29 cellular contexts compared by ENCODE assay signal in the genomic region with DNA sequence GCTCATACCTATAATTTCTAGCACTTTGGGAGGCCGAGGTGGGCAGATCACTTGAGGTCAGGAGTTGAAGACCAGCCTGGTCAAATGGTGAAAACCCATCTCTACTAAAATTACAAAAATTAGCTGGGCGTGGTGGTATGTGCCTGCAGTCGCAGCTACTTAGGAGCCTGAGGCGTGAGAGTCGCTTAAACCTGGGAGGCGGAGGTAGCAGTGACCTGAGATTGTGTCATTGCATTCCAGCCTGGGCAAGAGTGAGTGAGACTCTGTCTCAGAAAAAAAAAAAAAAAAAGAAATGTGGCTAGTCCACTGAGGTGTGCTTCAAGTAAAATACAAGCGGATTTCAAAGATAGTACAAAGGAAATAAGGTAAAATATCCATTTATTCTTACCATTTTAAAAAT. TPM values are rescaled to one million over a fixed set of nuclear protein-coding genes. Genes with fewer than 3 reads are reported as not detected.
"Had no signal": no experiment of that assay in that cellular context is flagged by ENCODE, and none has a peak within 500 bp of the region (broad histone marks: within the 10 kb centered on the region; RNA-seq: fewer than 3 reads in every experiment).

No MANE protein-coding gene starts in this region.

- H3K4me3 ChIP-seq: ascending aorta, body of pancreas, cardiac muscle cell, SK-N-MC had no signal

- H3K36me3 ChIP-seq: ascending aorta, cardiac muscle cell had no signal

- H3K4me1 ChIP-seq: ascending aorta, body of pancreas had no signal

- H3K9me3 ChIP-seq: ascending aorta, body of pancreas had no signal

- H3K27me3 ChIP-seq: ascending aorta, body of pancreas had no signal

- DNase-seq: activated B cell treated with CpG ODN at 0.5 μM for 24 hours; activated CD4-positive, alpha-beta memory T cell treated with anti-CD3 and anti-CD28 coated beads for 36 hours; activated CD4-positive, alpha-beta T cell treated with anti-CD3 and anti-CD28 coated beads for 1 hour; activated CD4-positive, alpha-beta T cell treated with anti-CD3 and anti-CD28 coated beads, Interleukin-2, amount 10 ng/mL, durations not matched to agents 24 days and 14 days; activated CD8-positive, alpha-beta memory T cell treated with anti-CD3 and anti-CD28 coated beads for 24 hours; activated effector memory CD4-positive, alpha-beta T cell treated with anti-CD3 and anti-CD28 coated beads, Interleukin-2, amount 50 U/mL, for 16 hours; activated naive CD4-positive, alpha-beta T cell treated with Interleukin-2 at 50 U/mL for 16 hours; activated naive CD8-positive, alpha-beta T cell treated with anti-CD3 and anti-CD28 coated beads, Interleukin-2, amount 50 U/mL, for 24 hours; activated T-cell treated with anti-CD3 and anti-CD28 coated beads, Interleukin-2, amount 50 U/mL, for 4 hours; amniotic stem cell; body of pancreas; Kasumi-1; KBM-7; NCI-H1092; NCI-H1417; NCI-H2029; NCI-H2107; NCI-H2171 treated with DMSO at 0.1 percent for 48 hours; NCI-H345; NCI-H510A; NCI-H526 treated with DMSO at 0.1 percent for 48 hours; T-cell; T-helper 2 cell; T1000 had no signal

- ATAC-seq: activated naive CD4-positive, alpha-beta T cell treated with anti-CD3 and anti-CD28 coated beads, Interleukin-2, amount 50 U/mL, for 72 hours; activated naive CD8-positive, alpha-beta T cell treated with anti-CD3 and anti-CD28 coated beads, Interleukin-2, amount 50 U/mL, for 24 hours; activated T-cell treated with anti-CD3 and anti-CD28 coated beads, Interleukin-2, amount 50 U/mL, for 4 hours; body of pancreas; Right ventricle myocardium inferior; T-cell had no signal

- H3K27ac ChIP-seq: body of pancreas, cardiac muscle cell, SK-N-MC had no signal

RNA-seq across cellular contexts. Expression of a gene that starts 46.2 kb away (rescaled TPM):
- total RNA-seq: ascending aorta had no signal
